8 cellular contexts compared by ENCODE assay signal in genomic region chr6:33571637-33572316, GRCh38. TPM values are rescaled to one million over a fixed set of nuclear protein-coding genes. Genes with fewer than 3 reads are reported as not detected.
DNase-seq lines count a peak whose midpoint lies in the region; ATAC-seq lines count a peak whose summit lies in the region.

No MANE protein-coding gene starts in this region.

- no peak overlapping the region for H2BK5ac ChIP-seq in mesendoderm (ENCODE audit: low read length)

- no peak overlapping the region for H2BK120ac ChIP-seq in mesendoderm (ENCODE audit: low read depth, low read length)

- H4K8ac ChIP-seq in mesendoderm (ENCODE audit: low read depth, low read length) = no peak overlapping the region

- H3K79me2 ChIP-seq in mesendoderm (ENCODE audit: control insufficient read depth, insufficient read depth, low read length) = no peaks in the 10 kb centered on the region

- H3K23ac ChIP-seq in mesendoderm (ENCODE audit: low read length) = no peak overlapping the region

- H2AK5ac ChIP-seq in mesendoderm (ENCODE audit: low read length) = no peak overlapping the region

- H2BK15ac ChIP-seq in mesendoderm (replicated peaks; ENCODE audit: low read depth) = no peak overlapping the region

- intact Hi-C loops in Right ventricle myocardium inferior (cut with DNase I) (loop anchor here (2.0 to 10.0 kb wide), 2 partner anchors 117 to 147 kb away; partner anchors contain the start of genes SYNGAP1 and ZBTB9), cardiac septum (cut with DNase I) (loop anchor here (2.0 to 10.0 kb wide), 2 partner anchors 117 to 181 kb away; partner anchors contain the start of genes KIFC1 and ZBTB9), posterior vena cava (cut with DNase I) (no loop called here)

- H3K4ac ChIP-seq in mesendoderm (ENCODE audit: low read depth, low read length) = no peak overlapping the region

- H3K27me3 ChIP-seq in mesendoderm (ENCODE audit: insufficient read depth, low read length, poor library complexity) = no peaks in the 10 kb centered on the region

- H3K9ac ChIP-seq in mesendoderm (ENCODE audit: low read length) = peak overlapping the region; percentile 58

- H3K56ac ChIP-seq in mesendoderm (ENCODE audit: low read length) = peak overlapping the region; percentile 80

- no peak overlapping the region for H4K5ac ChIP-seq in mesendoderm (ENCODE audit: low read length)

- peaks cover 2% of the 10 kb centered on the region for H3K36me3 ChIP-seq in mesendoderm (ENCODE audit: control insufficient read depth, insufficient read depth, low read length)

- H3K4me3 ChIP-seq in mesendoderm (ENCODE audit: low read length) = no peak overlapping the region

- H3K4me1 ChIP-seq in mesendoderm (ENCODE audit: control insufficient read depth, low read depth, low read length) = no peaks in the 10 kb centered on the region

- DNase-seq in Right ventricle myocardium inferior (ENCODE audit: missing footprints) (no peak), cardiac septum (ENCODE audit: low spot score) (no peak), caudate nucleus (lab: John Stamatoyannopoulos, UW) (peak in 9 of 61 donors; percentile 30 to 78 (median 55)), mesendoderm (no peak), GDM1 (lab: John Stamatoyannopoulos, UW) (no peak), posterior vena cava (ENCODE audit: low spot score) (no peak), SHP77 (lab: John Stamatoyannopoulos, UW) (no peak)

- no peaks in the 10 kb centered on the region for H3K79me1 ChIP-seq in mesendoderm (ENCODE audit: low read length)

- WGBS in mesendoderm (ENCODE audit: extremely low coverage, insufficient coverage, low lambda C conversion rate) = no CpG with 5 or more reads among the region's 11 CpGs

- peak; percentile 3 for ATAC-seq in Right ventricle myocardium inferior
- ATAC-seq in GM21367 (IDR thresholded peaks at IDR 0.05; ENCODE audit: unreplicated experiment) = no peak

- peak overlapping the region; percentile 50 for H3K4me2 ChIP-seq in mesendoderm (ENCODE audit: low read length)

- no peak overlapping the region for H3K18ac ChIP-seq in mesendoderm (ENCODE audit: low read length)

- H3K27ac ChIP-seq in caudate nucleus (ENCODE audit: low read depth, low read length) (peak overlapping the region; percentile 95), mesendoderm (ENCODE audit: low read depth, low read length) (no peak overlapping the region)

RNA-seq across cellular contexts. Expression of gene BAK1, which starts 8.3 kb away (rescaled TPM):
- total RNA-seq in Right ventricle myocardium inferior (25.4 TPM), cardiac septum (18.8 TPM), posterior vena cava (10 to 100 TPM; 12.4 to 17.7 TPM)
- polyA plus RNA-seq in mesendoderm (2013, experiment 1 of 2) = 20.5 TPM
- 21.1 TPM for polyA plus RNA-seq in mesendoderm (2013, experiment 2 of 2)

RNA-seq across cellular contexts. Expression of gene ITPR3, which starts 49.3 kb away (rescaled TPM):
- total RNA-seq in Right ventricle myocardium inferior = 8.0 TPM
- 6.9 TPM for total RNA-seq in cardiac septum
- polyA plus RNA-seq in mesendoderm (2013, experiment 1 of 2) = 9.8 TPM
- polyA plus RNA-seq in mesendoderm (2013, experiment 2 of 2) = 9.6 TPM
- 10 to 100 TPM; 15.6 to 17.1 TPM for total RNA-seq in posterior vena cava

Comparison
In these comparisons a context has a peak if more than half of its experiments do, and no peak if none do; other contexts are left out.
1. intact Hi-C loops: an anchor here in Right ventricle myocardium inferior (2.0 to 10.0 kb wide) and cardiac septum (2.0 to 10.0 kb wide); none called in posterior vena cava.